9 cellular contexts compared by ENCODE assay signal in genomic region chr14:76386922-76387782, GRCh38. TPM values are rescaled to one million over a fixed set of nuclear protein-coding genes. Genes with fewer than 3 reads are reported as not detected.
DNase-seq lines count a peak whose midpoint lies in the region; ATAC-seq and TF ChIP-seq lines count a peak whose summit lies in the region.
"Had no signal": no experiment of that assay in that cellular context is flagged by ENCODE, and none has a peak within 500 bp of the region (broad histone marks: within the 10 kb centered on the region; RNA-seq: fewer than 3 reads in every experiment).

No MANE protein-coding gene starts in this region.

- CTCF ChIA-PET in activated CD4-positive, alpha-beta memory T cell treated with anti-CD3 and anti-CD28 coated beads, Interleukin-2, amount 10 ng/mL, durations not matched to agents 7 days and 5 days (lab: Charles Lee): interaction anchor here (0.8 to 2.3 kb wide), 13 partner anchors 9 to 511 kb away, joined by 3 to 19 read pairs (median 3); no protein-coding TSS in a partner anchor

- H3K27me3 ChIP-seq in endodermal cell (ENCODE audit: control insufficient read depth, insufficient read depth, low read length, poor library complexity, severe bottlenecking): peaks cover 33% of the 10 kb centered on the region

- H3K4me3 Mint-ChIP-seq in activated CD4-positive, alpha-beta memory T cell treated with anti-CD3 and anti-CD28 coated beads, Interleukin-2, amount 10 ng/mL, durations not matched to agents 7 days and 5 days: no peak overlapping the region
- H3K4me3 Mint-ChIP-seq in endodermal cell (no peak overlapping the region), mesothelial cell of epicardium (no peak overlapping the region)

- H3K4me1 Mint-ChIP-seq in activated CD4-positive, alpha-beta memory T cell treated with anti-CD3 and anti-CD28 coated beads, Interleukin-2, amount 10 ng/mL, durations not matched to agents 7 days and 5 days: peaks cover 4% of the 10 kb centered on the region
- H3K4me1 Mint-ChIP-seq in endodermal cell (peaks cover 28% of the 10 kb centered on the region), mesothelial cell of epicardium (no peaks in the 10 kb centered on the region)

- peaks cover 42% of the 10 kb centered on the region for H3K27me3 Mint-ChIP-seq in activated CD4-positive, alpha-beta memory T cell treated with anti-CD3 and anti-CD28 coated beads, Interleukin-2, amount 10 ng/mL, durations not matched to agents 7 days and 5 days
- H3K27me3 Mint-ChIP-seq in endodermal cell (ENCODE audit: insufficient read depth) (peaks cover 11% of the 10 kb centered on the region), mesothelial cell of epicardium (ENCODE audit: low read depth) (peaks cover 69% of the 10 kb centered on the region)

- TF ChIP-seq CTCF in endodermal cell (conservative IDR thresholded peaks at IDR 0.05) (peak; percentile 97), mesothelial cell of epicardium (IDR thresholded peaks at IDR 0.05; ENCODE audit: unreplicated experiment) (peak; percentile 95)

- ATAC-seq in HG03354 (IDR thresholded peaks at IDR 0.05; ENCODE audit: poor library complexity, severe bottlenecking, unreplicated experiment) (peak; percentile 68), GM18867 (IDR thresholded peaks at IDR 0.05; ENCODE audit: unreplicated experiment) (no peak)

- no peaks in the 10 kb centered on the region for H3K4me1 ChIP-seq in endodermal cell (ENCODE audit: control insufficient read depth, insufficient read depth, low read length)

- H3K9ac ChIP-seq in endodermal cell (ENCODE audit: extremely low read depth, low read length, poor library complexity, severe bottlenecking): no peak overlapping the region

- H3K27ac ChIP-seq in endodermal cell (ENCODE audit: low read depth, low read length): no peak overlapping the region
- H3K27ac ChIP-seq: epithelial cell of prostate had no signal

- H3K4me3 ChIP-seq in endodermal cell (ENCODE audit: low read length): no peak overlapping the region

- DNase-seq in ELF-1 (ENCODE audit: low read depth, low spot score): peak; percentile 82
- DNase-seq in NCI-H748 (lab: John Stamatoyannopoulos, UW; ENCODE audit: unreplicated experiment): peak; percentile 83
- peak; percentile 73 for DNase-seq in activated CD4-positive, alpha-beta memory T cell treated with anti-CD3 and anti-CD28 coated beads, Interleukin-2, amount 10 ng/mL, durations not matched to agents 7 days and 5 days
- DNase-seq in endodermal cell: peak; percentile 95
- peak; percentile 58 to 85 for DNase-seq in mesothelial cell of epicardium (ENCODE audit: low spot score in 2 of 2, unreplicated experiment in 2 of 2)
- peak; percentile 52 to 57 for DNase-seq in stimulated activated CD8-positive, alpha-beta memory T cell treated with anti-CD3 and anti-CD28 coated beads, Interleukin-2, amount 100 ng/mL, for 48 hours (ENCODE audit: low read depth in 2 of 2)

- H3K9me3 ChIP-seq in endodermal cell (ENCODE audit: control insufficient read depth, low read length): no peaks in the 10 kb centered on the region

- H3K9me3 Mint-ChIP-seq in activated CD4-positive, alpha-beta memory T cell treated with anti-CD3 and anti-CD28 coated beads, Interleukin-2, amount 10 ng/mL, durations not matched to agents 7 days and 5 days: no peaks in the 10 kb centered on the region
- H3K9me3 Mint-ChIP-seq in endodermal cell: no peaks in the 10 kb centered on the region
- H3K9me3 Mint-ChIP-seq in mesothelial cell of epicardium: no peaks in the 10 kb centered on the region

- 10 to 21% methylated on average over 2 to 11 of the region's 11 CpGs for WGBS in endodermal cell (ENCODE audit: insufficient coverage in 1 of 2, insufficient read length in 1 of 2), 2 experiments

- H3K27ac Mint-ChIP-seq in activated CD4-positive, alpha-beta memory T cell treated with anti-CD3 and anti-CD28 coated beads, Interleukin-2, amount 10 ng/mL, durations not matched to agents 7 days and 5 days: no peak overlapping the region
- H3K27ac Mint-ChIP-seq in endodermal cell: no peak overlapping the region
- H3K27ac Mint-ChIP-seq in mesothelial cell of epicardium: no peak overlapping the region

- no peaks in the 10 kb centered on the region for H3K36me3 ChIP-seq in endodermal cell (ENCODE audit: control insufficient read depth, insufficient read depth, low read length)

- no peaks in the 10 kb centered on the region for H3K36me3 Mint-ChIP-seq in activated CD4-positive, alpha-beta memory T cell treated with anti-CD3 and anti-CD28 coated beads, Interleukin-2, amount 10 ng/mL, durations not matched to agents 7 days and 5 days (ENCODE audit: low read depth)
- no peaks in the 10 kb centered on the region for H3K36me3 Mint-ChIP-seq in endodermal cell (ENCODE audit: low read depth)
- no peaks in the 10 kb centered on the region for H3K36me3 Mint-ChIP-seq in mesothelial cell of epicardium

- POLR2A ChIA-PET in activated CD4-positive, alpha-beta memory T cell treated with anti-CD3 and anti-CD28 coated beads, Interleukin-2, amount 10 ng/mL, durations not matched to agents 7 days and 5 days (lab: Charles Lee): no interaction called here

RNA-seq across cellular contexts. Expression of gene ESRRB, which starts 11.2 kb away (rescaled TPM):
- under 1 TPM; 0.05 to 0.10 TPM for total RNA-seq in activated CD4-positive, alpha-beta memory T cell treated with anti-CD3 and anti-CD28 coated beads, Interleukin-2, amount 10 ng/mL, durations not matched to agents 7 days and 5 days
- total RNA-seq in endodermal cell (1 to 10 TPM; 1.1 to 1.2 TPM), mesothelial cell of epicardium (0.14 to 0.22 TPM (median 0.16 TPM) in 3 replicates)
- 1.0 TPM for polyA plus RNA-seq in endodermal cell (2013, experiment 1 of 2)
- 0.79 TPM for polyA plus RNA-seq in endodermal cell (2013, experiment 2 of 2)
